ENCODE assay signal across 1 cellular context in genomic region chr2:1082456-1083205, GRCh38.
TF ChIP-seq lines count a peak whose summit lies in the region.

No MANE protein-coding gene starts in this region.

TF ChIP-seq in GM23338, 12 proteins besides CTCF, POLR2A, EP300 and RAD21 (continued from another document):
- TF ChIP-seq ZNF462 (CRISPR knock-in tag; IDR thresholded peaks at IDR 0.05) (no peak), POLR2AphosphoS5 (IDR thresholded peaks at IDR 0.05; ENCODE audit: low read depth) (no peak), EZH2phosphoT487 (IDR thresholded peaks at IDR 0.05; ENCODE audit: unreplicated experiment) (no peak), STAT1 (IDR thresholded peaks at IDR 0.05; ENCODE audit: unreplicated experiment) (no peak)
